8 cellular contexts compared by ENCODE assay signal in genomic region chr2:233443511-233444183, GRCh38.
A peak's percentile ranks its signal among the peaks of the same experiment; 100 is the strongest.
DNase-seq lines count a peak whose midpoint lies in the region; ATAC-seq and TF ChIP-seq lines count a peak whose summit lies in the region.

No MANE protein-coding gene starts in this region.

- H3K36me3 ChIP-seq in left lung = peaks cover 0 to 95% of the 10 kb centered on the region in 2 donors

- ATAC-seq in HG02571 (IDR thresholded peaks at IDR 0.05; ENCODE audit: unreplicated experiment) = peak; percentile 48
- ATAC-seq in left lung = peak; percentile 86

- peak; percentile 56 to 64 for TF ChIP-seq CTCF in left lung (IDR thresholded peaks at IDR 0.05)

- H3K4me1 ChIP-seq in left lung = no peaks in the 10 kb centered on the region

- intact Hi-C loops in left lung (cut with DNase I) = no loop called here

- H3K9me3 ChIP-seq in left lung = no peaks in the 10 kb centered on the region

- no peak overlapping the region for H3K27ac ChIP-seq in left lung

- peak; percentile 79 for DNase-seq in COLO668 (lab: John Stamatoyannopoulos, UW; ENCODE audit: unreplicated experiment)
- peak; percentile 75 for DNase-seq in NCI-H510A (lab: John Stamatoyannopoulos, UW)
- DNase-seq in activated CD4-positive, alpha-beta T cell treated with anti-CD3 and anti-CD28 coated beads for 48 hours = peak; percentile 89
- DNase-seq in cerebellum (ENCODE audit: low spot score) = peak; percentile 90
- DNase-seq in left lung = peak; percentile 71 to 84
- DNase-seq in stimulated activated CD4-positive, alpha-beta T cell treated with anti-CD3 and anti-CD28 coated beads, Interleukin-4, amount 100 ng/mL, for 48 hours (ENCODE audit: low read depth in 2 of 2) = peak; percentile 72
- DNase-seq in cortex of kidney (lab: John Stamatoyannopoulos, UW) = no peak

- no peak overlapping the region for H3K4me3 ChIP-seq in left lung

- H3K27me3 ChIP-seq in left lung = no peaks in the 10 kb centered on the region
